Comparison of ENCODE assay signal across 20 cellular contexts in genomic region chr10:13404791-13405190, GRCh38. TPM values are rescaled to one million over a fixed set of nuclear protein-coding genes. Genes with fewer than 3 reads are reported as not detected.
DNase-seq lines count a peak whose midpoint lies in the region; ATAC-seq lines count a peak whose summit lies in the region.
"Had no signal": no experiment of that assay in that cellular context is flagged by ENCODE, and none has a peak within 500 bp of the region (broad histone marks: within the 10 kb centered on the region; RNA-seq: fewer than 3 reads in every experiment).

No MANE protein-coding gene starts in this region.

- DNase-seq in NCI-H1417 (lab: John Stamatoyannopoulos, UW) (peak; percentile 2 to 11 (median 9)), NCI-H1417 treated with DMSO at 0.1 percent for 48 hours (lab: John Stamatoyannopoulos, UW) (no peak), NCI-H748 treated with DMSO at 0.1 percent for 48 hours (lab: John Stamatoyannopoulos, UW) (peak; percentile 5), mesenteric fat pad (ENCODE audit: low spot score) (peak; percentile 30)
- DNase-seq in activated CD4-positive, alpha-beta T cell treated with anti-CD3 and anti-CD28 coated beads, Interleukin-2, amount 10 ng/mL, durations not matched to agents 7 days and 5 days, result no peak
- DNase-seq: activated CD4-positive, alpha-beta memory T cell treated with anti-CD3 and anti-CD28 coated beads, Interleukin-2, amount 10 ng/mL, durations not matched to agents 7 days and 5 days; activated effector memory CD4-positive, alpha-beta T cell treated with anti-CD3 and anti-CD28 coated beads, Interleukin-2, amount 50 U/mL, for 16 hours; activated naive CD8-positive, alpha-beta T cell treated with anti-CD3 and anti-CD28 coated beads, Interleukin-2, amount 50 U/mL, for 24 hours; cerebellar nuclear complex; DND-41; Karpas-422; stimulated activated CD4-positive, alpha-beta T cell treated with anti-CD3 and anti-CD28 coated beads, Interleukin-1b, Interleukin-23, amount 100 ng/mL, for 48 hours; substantia nigra had no signal

- no peaks in the 10 kb centered on the region for H3K4me1 Mint-ChIP-seq in activated CD4-positive, alpha-beta T cell treated with anti-CD3 and anti-CD28 coated beads, Interleukin-2, amount 10 ng/mL, durations not matched to agents 7 days and 5 days
- H3K4me1 Mint-ChIP-seq: activated CD4-positive, alpha-beta memory T cell treated with anti-CD3 and anti-CD28 coated beads, Interleukin-2, amount 10 ng/mL, durations not matched to agents 7 days and 5 days; activated naive CD8-positive, alpha-beta T cell treated with anti-CD3 and anti-CD28 coated beads, Interleukin-2, amount 50 U/mL, for 24 hours; memory B cell had no signal

- WGBS in HUES64, result 68% methylated on average over 4 of the region's 5 CpGs

- CTCF ChIA-PET in activated CD4-positive, alpha-beta T cell treated with anti-CD3 and anti-CD28 coated beads, Interleukin-2, amount 10 ng/mL, durations not matched to agents 7 days and 5 days (lab: Charles Lee), result interaction anchor here (0.6 kb wide), 2 partner anchors 12 to 96 kb away, joined by 3 to 5 read pairs; no protein-coding TSS in a partner anchor

- peaks cover 13% of the 10 kb centered on the region; the same call in 1 of the 2 replicates for H3K4me1 ChIP-seq in HUES64 (ENCODE audit: insufficient read depth, low read length)

- peak overlapping the region; percentile 19; the same call in 1 of the 2 replicates for H3K27ac ChIP-seq in HUES64 (ENCODE audit: low read depth, low read length)
- H3K27ac ChIP-seq: skin epidermis had no signal

- POLR2A ChIA-PET in activated CD4-positive, alpha-beta T cell treated with anti-CD3 and anti-CD28 coated beads, Interleukin-2, amount 10 ng/mL, durations not matched to agents 7 days and 5 days (lab: Charles Lee), result no interaction called here

- H3K27me3 ChIP-seq in HUES64 (ENCODE audit: insufficient read depth, low read length), result no peaks in the 10 kb centered on the region

- H3K27ac Mint-ChIP-seq in activated CD4-positive, alpha-beta T cell treated with anti-CD3 and anti-CD28 coated beads, Interleukin-2, amount 10 ng/mL, durations not matched to agents 7 days and 5 days, result no peak overlapping the region
- H3K27ac Mint-ChIP-seq: activated CD4-positive, alpha-beta memory T cell treated with anti-CD3 and anti-CD28 coated beads, Interleukin-2, amount 10 ng/mL, durations not matched to agents 7 days and 5 days; activated naive CD8-positive, alpha-beta T cell treated with anti-CD3 and anti-CD28 coated beads, Interleukin-2, amount 50 U/mL, for 24 hours; memory B cell had no signal

- peaks cover 2% of the 10 kb centered on the region for H3K27me3 Mint-ChIP-seq in activated CD4-positive, alpha-beta T cell treated with anti-CD3 and anti-CD28 coated beads, Interleukin-2, amount 10 ng/mL, durations not matched to agents 7 days and 5 days

- no peak overlapping the region for H3K4me3 ChIP-seq in HUES64 (ENCODE audit: low read length)
- H3K4me3 ChIP-seq: GM12878, skin epidermis had no signal

- no peak for ATAC-seq in HG02970 (IDR thresholded peaks at IDR 0.05; ENCODE audit: low FRiP score, unreplicated experiment)
- ATAC-seq in HG03439 (IDR thresholded peaks at IDR 0.05; ENCODE audit: unreplicated experiment), result no peak
- ATAC-seq: activated CD4-positive, CD25-positive, alpha-beta regulatory T cell treated with anti-CD3 and anti-CD28 coated beads, Interleukin-2, amount 50 U/mL, for 24 hours; activated naive CD8-positive, alpha-beta T cell treated with anti-CD3 and anti-CD28 coated beads, Interleukin-2, amount 50 U/mL, for 24 hours; GM12878 had no signal

- no peak overlapping the region for H3K9ac ChIP-seq in HUES64 (ENCODE audit: low read depth, low read length)

- no peaks in the 10 kb centered on the region for H3K36me3 ChIP-seq in HUES64 (ENCODE audit: insufficient read depth, low read length)

- H3K36me3 Mint-ChIP-seq in activated CD4-positive, alpha-beta T cell treated with anti-CD3 and anti-CD28 coated beads, Interleukin-2, amount 10 ng/mL, durations not matched to agents 7 days and 5 days (ENCODE audit: low read depth), result no peaks in the 10 kb centered on the region
- H3K36me3 Mint-ChIP-seq: memory B cell had no signal

- H3K4me3 Mint-ChIP-seq in activated CD4-positive, alpha-beta T cell treated with anti-CD3 and anti-CD28 coated beads, Interleukin-2, amount 10 ng/mL, durations not matched to agents 7 days and 5 days, result no peak overlapping the region
- H3K4me3 Mint-ChIP-seq: activated CD4-positive, alpha-beta memory T cell treated with anti-CD3 and anti-CD28 coated beads, Interleukin-2, amount 10 ng/mL, durations not matched to agents 7 days and 5 days; activated naive CD8-positive, alpha-beta T cell treated with anti-CD3 and anti-CD28 coated beads, Interleukin-2, amount 50 U/mL, for 24 hours; memory B cell had no signal

- no peaks in the 10 kb centered on the region for H3K9me3 Mint-ChIP-seq in activated CD4-positive, alpha-beta T cell treated with anti-CD3 and anti-CD28 coated beads, Interleukin-2, amount 10 ng/mL, durations not matched to agents 7 days and 5 days
- H3K9me3 Mint-ChIP-seq: activated CD4-positive, alpha-beta memory T cell treated with anti-CD3 and anti-CD28 coated beads, Interleukin-2, amount 10 ng/mL, durations not matched to agents 7 days and 5 days; activated naive CD8-positive, alpha-beta T cell treated with anti-CD3 and anti-CD28 coated beads, Interleukin-2, amount 50 U/mL, for 24 hours had no signal

- H3K9me3 ChIP-seq in HUES64 (ENCODE audit: insufficient read depth, low read depth, low read length), result 0 out of 2 replicates have a peak, but pooled peaks cover 5% of the 10 kb centered on the region

RNA-seq across cellular contexts. Expression of gene SEPHS1, which starts 56.7 kb away (rescaled TPM):
- polyA plus RNA-seq in HUES64 (2013, experiment 1 of 2), result 423 TPM
- 333 TPM for polyA plus RNA-seq in HUES64 (2013, experiment 2 of 2)
- total RNA-seq in mesenteric fat pad, result 38.0 TPM
- 10 to 100 TPM; 74.4 to 74.9 TPM for total RNA-seq in activated CD4-positive, alpha-beta T cell treated with anti-CD3 and anti-CD28 coated beads, Interleukin-2, amount 10 ng/mL, durations not matched to agents 7 days and 5 days

Comparison
In these comparisons a context has a peak if more than half of its experiments do, and no peak if none do; other contexts are left out.
1. DNase-seq: peak in NCI-H1417 (3 of 3), NCI-H748 treated with DMSO at 0.1 percent for 48 hours (single experiment) and mesenteric fat pad (single experiment); none in NCI-H1417 treated with DMSO at 0.1 percent for 48 hours (single experiment) and activated CD4-positive, alpha-beta T cell treated with anti-CD3 and anti-CD28 coated beads, Interleukin-2, amount 10 ng/mL, durations not matched to agents 7 days and 5 days (single experiment).